In the genomic region with DNA sequence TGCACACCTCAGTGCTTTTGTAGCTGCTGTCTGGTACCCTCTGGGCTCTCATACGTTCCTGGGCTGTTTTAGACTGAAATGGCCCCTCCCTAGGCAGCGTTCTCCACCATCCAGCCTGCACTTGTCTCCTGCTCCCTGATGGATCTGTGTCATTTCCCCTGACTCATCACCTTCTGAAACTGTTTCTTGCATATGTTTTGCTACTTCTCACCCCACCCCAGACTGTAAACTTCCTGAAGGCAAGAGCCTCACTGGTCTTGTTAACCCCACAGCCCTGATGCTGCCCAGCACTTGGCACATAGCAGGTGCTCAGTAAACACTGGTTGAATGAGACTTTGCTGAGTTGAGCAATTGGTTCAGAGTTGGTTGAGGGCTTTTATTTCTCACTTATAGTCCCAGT, we compare ENCODE assay signal across 13 cellular contexts.
DNase-seq lines count a peak whose midpoint lies in the region; ATAC-seq and TF ChIP-seq lines count a peak whose summit lies in the region.
"Had no signal": no experiment of that assay in that cellular context is flagged by ENCODE, and none has a peak within 500 bp of the region (broad histone marks: within the 10 kb centered on the region; RNA-seq: fewer than 3 reads in every experiment).

No MANE protein-coding gene starts in this region.

- no peaks in the 10 kb centered on the region for H3K27me3 ChIP-seq in naive thymus-derived CD4-positive, alpha-beta T cell (ENCODE audit: control insufficient read depth in 2 of 2, insufficient read depth in 2 of 2, low read length in 2 of 2)

- DNase-seq in ELR (ENCODE audit: low read depth) (peak; percentile 51), NB4 (ENCODE audit: low read depth) (peak; percentile 75), endothelial cell (ENCODE audit: low spot score) (no peak), NCI-H524 treated with DMSO at 0.1 percent for 48 hours (lab: John Stamatoyannopoulos, UW) (no peak), putamen (ENCODE audit: low spot score) (no peak), NCI-H1436 (lab: John Stamatoyannopoulos, UW) (no peak), HK-2 (ENCODE audit: unreplicated experiment) (no peak)
- DNase-seq in naive thymus-derived CD4-positive, alpha-beta T cell = no peak
- DNase-seq: activated T-cell treated with anti-CD3 and anti-CD28 coated beads, Interleukin-2, amount 50 U/mL, for 1 hour; psoas muscle; RPMI8226; stimulated activated CD4-positive, alpha-beta T cell treated with anti-CD3 and anti-CD28 coated beads, Interleukin-4, amount 100 ng/mL, for 24 hours had no signal

- H3K27ac ChIP-seq in naive thymus-derived CD4-positive, alpha-beta T cell (ENCODE audit: low read depth, low read length) = no peak overlapping the region
- H3K27ac ChIP-seq: psoas muscle had no signal

- H3K4me3 Mint-ChIP-seq in endothelial cell (ENCODE audit: unreplicated experiment) = no peak overlapping the region
- H3K4me3 Mint-ChIP-seq in naive thymus-derived CD4-positive, alpha-beta T cell = no peak overlapping the region
- H3K4me3 Mint-ChIP-seq: stimulated activated naive CD8-positive, alpha-beta T cell treated with anti-CD3 and anti-CD28 coated beads, Interleukin-15, Interleukin-2, amounts not matched to agents 100 ng/mL and 50 ng/mL, for 24 hours had no signal

- TF ChIP-seq CTCF in NB4 (IDR thresholded peaks at IDR 0.05; ENCODE audit: low read depth, low read length) = no peak
- no peak for TF ChIP-seq CTCF in endothelial cell (IDR thresholded peaks at IDR 0.05; ENCODE audit: unreplicated experiment)

- intact Hi-C loops in naive thymus-derived CD4-positive, alpha-beta T cell (cut with micrococcal nuclease) = no loop called here

- peaks cover 3% of the 10 kb centered on the region for H3K27me3 Mint-ChIP-seq in endothelial cell (ENCODE audit: unreplicated experiment)
- H3K27me3 Mint-ChIP-seq in naive thymus-derived CD4-positive, alpha-beta T cell = peaks cover 0 to 9% (median 2%) of the 10 kb centered on the region in 5 donors

- peak overlapping the region; percentile 21 for H3K27ac Mint-ChIP-seq in endothelial cell (ENCODE audit: unreplicated experiment)
- no peak overlapping the region for H3K27ac Mint-ChIP-seq in naive thymus-derived CD4-positive, alpha-beta T cell
- H3K27ac Mint-ChIP-seq: stimulated activated naive CD8-positive, alpha-beta T cell treated with anti-CD3 and anti-CD28 coated beads, Interleukin-15, Interleukin-2, amounts not matched to agents 100 ng/mL and 50 ng/mL, for 24 hours had no signal

- peaks cover 4% of the 10 kb centered on the region for H3K4me1 Mint-ChIP-seq in endothelial cell (ENCODE audit: unreplicated experiment)
- H3K4me1 Mint-ChIP-seq in naive thymus-derived CD4-positive, alpha-beta T cell = peaks cover 0 to 9% (median 0%) of the 10 kb centered on the region in 7 donors

- POLR2A ChIA-PET in naive thymus-derived CD4-positive, alpha-beta T cell (lab: Charles Lee) = no interaction called here

- ATAC-seq in naive thymus-derived CD4-positive, alpha-beta T cell = peak; percentile 68

- H3K9me3 ChIP-seq in naive thymus-derived CD4-positive, alpha-beta T cell (ENCODE audit: control insufficient read depth in 2 of 3, low read length in 3 of 3) = no peaks in the 10 kb centered on the region
- H3K9me3 ChIP-seq: psoas muscle had no signal

- H3K36me3 ChIP-seq in naive thymus-derived CD4-positive, alpha-beta T cell (ENCODE audit: control insufficient read depth in 2 of 3, insufficient read depth in 3 of 3, low read length in 3 of 3) = no peaks in the 10 kb centered on the region

- no peaks in the 10 kb centered on the region for H3K4me1 ChIP-seq in naive thymus-derived CD4-positive, alpha-beta T cell (ENCODE audit: control insufficient read depth in 2 of 2, insufficient read depth in 2 of 2, low read length in 2 of 2)
- H3K4me1 ChIP-seq: psoas muscle had no signal

- no peaks in the 10 kb centered on the region for H3K36me3 Mint-ChIP-seq in endothelial cell (ENCODE audit: low read depth, unreplicated experiment)
- peaks cover 0 to 5% (median 0%) of the 10 kb centered on the region in 5 donors for H3K36me3 Mint-ChIP-seq in naive thymus-derived CD4-positive, alpha-beta T cell

- H3K4me3 ChIP-seq in NB4 (ENCODE audit: low read depth, low read length) = no peak overlapping the region
- H3K4me3 ChIP-seq in naive thymus-derived CD4-positive, alpha-beta T cell (ENCODE audit: low read length) = no peak overlapping the region
- H3K4me3 ChIP-seq: psoas muscle had no signal

- no peak for TF ChIP-seq POLR2A in NB4 (IDR thresholded peaks at IDR 0.05; ENCODE audit: extremely low read depth, insufficient read length)

- H3K9me3 Mint-ChIP-seq in endothelial cell (ENCODE audit: unreplicated experiment) = no peaks in the 10 kb centered on the region
- peaks cover 0 to 6% (median 0%) of the 10 kb centered on the region in 11 donors for H3K9me3 Mint-ChIP-seq in naive thymus-derived CD4-positive, alpha-beta T cell
- H3K9me3 Mint-ChIP-seq: stimulated activated naive CD8-positive, alpha-beta T cell treated with anti-CD3 and anti-CD28 coated beads, Interleukin-15, Interleukin-2, amounts not matched to agents 100 ng/mL and 50 ng/mL, for 24 hours had no signal

- CTCF ChIA-PET in naive thymus-derived CD4-positive, alpha-beta T cell (lab: Charles Lee) = no interaction called here

Comparison
In these comparisons a context has a peak if more than half of its experiments do, and no peak if none do; other contexts are left out.
1. DNase-seq: peak in ELR (single experiment) and NB4 (single experiment); none in endothelial cell (single experiment), naive thymus-derived CD4-positive, alpha-beta T cell (0 of 9), NCI-H524 treated with DMSO at 0.1 percent for 48 hours (single experiment), putamen (single experiment), NCI-H1436 (single experiment) and HK-2 (single experiment).